In genomic region chr10:62804384-62805138, GRCh38 we compare ENCODE assay signal across 1 cellular context.
TF ChIP-seq lines count a peak whose summit lies in the region.

TSS of gene ADO (plus strand) at chr10:62804720. CDS start at chr10:62805060, 340 bp downstream.

TF ChIP-seq in A549, 52 proteins besides CTCF, POLR2A, EP300 and RAD21 (continued from another document):
- TF ChIP-seq ELK1 (IDR thresholded peaks at IDR 0.05; ENCODE audit: low read depth, low read length) (no peak), CBX8 (IDR thresholded peaks at IDR 0.05) (no peak), BCL3 (IDR thresholded peaks at IDR 0.05) (peak; percentile 71; the same call in 2 of the 3 replicates), MAX (IDR thresholded peaks at IDR 0.05) (peak; percentile 87), JUN (IDR thresholded peaks at IDR 0.05) (peak; percentile 48 to 73; a peak in 3 of 5 replicates), HOXA7 (CRISPR knock-in tag; IDR thresholded peaks at IDR 0.05) (no peak), SMC3 (IDR thresholded peaks at IDR 0.05) (no peak), KDM1A (IDR thresholded peaks at IDR 0.05; ENCODE audit: low read depth) (no peak), CHD2 (IDR thresholded peaks at IDR 0.05; ENCODE audit: low read length, partially characterized antibody) (no peak), SREBF2 (IDR thresholded peaks at IDR 0.05) (no peak)
